ENCODE assay signal across 6 cellular contexts in genomic region chr16:668519-669171, GRCh38. TPM values are rescaled to one million over a fixed set of nuclear protein-coding genes. Genes with fewer than 3 reads are reported as not detected.
A peak's percentile ranks its signal among the peaks of the same experiment; 100 is the strongest.
DNase-seq lines count a peak whose midpoint lies in the region; ATAC-seq and TF ChIP-seq lines count a peak whose summit lies in the region.

No MANE protein-coding gene starts in this region.

- no peaks in the 10 kb centered on the region for H3K27me3 ChIP-seq in ectodermal cell (ENCODE audit: control insufficient read depth, insufficient read depth, low read length, poor library complexity, severe bottlenecking)

- no peaks in the 10 kb centered on the region for H3K9me3 ChIP-seq in ectodermal cell (ENCODE audit: control insufficient read depth, low read length)

- no peak for ATAC-seq in GM19452 (IDR thresholded peaks at IDR 0.05; ENCODE audit: unreplicated experiment)

- WGBS in ectodermal cell, 2 experiments = 16 to 17% methylated on average over 50 of the region's 50 CpGs

- H3K4me1 ChIP-seq in ectodermal cell (ENCODE audit: control insufficient read depth, insufficient read depth, low read length) = peaks cover 5% of the 10 kb centered on the region

- H3K36me3 ChIP-seq in ectodermal cell (ENCODE audit: control insufficient read depth, insufficient read depth, low read length) = peaks cover 34% of the 10 kb centered on the region

- peak overlapping the region; percentile 98 for H3K4me3 ChIP-seq in ectodermal cell (ENCODE audit: insufficient read depth, low read depth, low read length)
- H3K4me3 ChIP-seq in retinal pigment epithelial cell (ENCODE audit: low read length) = peak overlapping the region; percentile 82

- DNase-seq in activated effector memory CD4-positive, alpha-beta T cell treated with anti-CD3 and anti-CD28 coated beads, Interleukin-2, amount 50 U/mL, for 16 hours = peak; percentile 72
- DNase-seq in activated effector memory CD4-positive, alpha-beta T cell treated with Interleukin-2 at 50 U/mL for 16 hours = no peak
- no peak for DNase-seq in retinal pigment epithelial cell (ENCODE audit: low read depth)
- no peak for DNase-seq in DMS153 treated with DMSO at 0.1 percent for 48 hours (lab: John Stamatoyannopoulos, UW; ENCODE audit: unreplicated experiment)

- no peak for TF ChIP-seq CTCF in retinal pigment epithelial cell (conservative IDR thresholded peaks at IDR 0.05; ENCODE audit: low read depth, low read length)

- H3K27ac ChIP-seq in ectodermal cell (ENCODE audit: insufficient read depth, low read depth, low read length, poor library complexity, severe bottlenecking) = no peak overlapping the region

RNA-seq across cellular contexts. Expression of gene RHOT2, which starts 0.7 kb away (rescaled TPM):
- 131 TPM for polyA plus RNA-seq in ectodermal cell (2013, experiment 1 of 4)
- polyA plus RNA-seq in ectodermal cell (2013, experiment 2 of 4) = 108 TPM
- 106 TPM for polyA plus RNA-seq in ectodermal cell (2013, experiment 3 of 4)
- 113 TPM for polyA plus RNA-seq in ectodermal cell (2013, experiment 4 of 4)

RNA-seq across cellular contexts. Expression of gene RHBDL1, which starts 6.8 kb away (rescaled TPM):
- polyA plus RNA-seq in ectodermal cell (2013, experiment 1 of 4) = 4.9 TPM
- polyA plus RNA-seq in ectodermal cell (2013, experiment 2 of 4) = 4.2 TPM
- polyA plus RNA-seq in ectodermal cell (2013, experiment 3 of 4) = 3.8 TPM
- polyA plus RNA-seq in ectodermal cell (2013, experiment 4 of 4) = 3.7 TPM

RNA-seq across cellular contexts. Expression of gene STUB1, which starts 11.6 kb away (rescaled TPM):
- 93.5 TPM for polyA plus RNA-seq in ectodermal cell (2013, experiment 1 of 4)
- polyA plus RNA-seq in ectodermal cell (2013, experiment 2 of 4) = 106 TPM
- 72.4 TPM for polyA plus RNA-seq in ectodermal cell (2013, experiment 3 of 4)
- 69.4 TPM for polyA plus RNA-seq in ectodermal cell (2013, experiment 4 of 4)

RNA-seq across cellular contexts. Expression of gene JMJD8, which starts 15.5 kb away (rescaled TPM):
- 52.8 TPM for polyA plus RNA-seq in ectodermal cell (2013, experiment 1 of 4)
- 54.7 TPM for polyA plus RNA-seq in ectodermal cell (2013, experiment 2 of 4)
- polyA plus RNA-seq in ectodermal cell (2013, experiment 3 of 4) = 44.3 TPM
- polyA plus RNA-seq in ectodermal cell (2013, experiment 4 of 4) = 45.9 TPM

RNA-seq across cellular contexts. Expression of gene WDR90, which starts 19.5 kb away (rescaled TPM):
- polyA plus RNA-seq in ectodermal cell (2013, experiment 1 of 4) = 65.7 TPM
- 67.4 TPM for polyA plus RNA-seq in ectodermal cell (2013, experiment 2 of 4)
- polyA plus RNA-seq in ectodermal cell (2013, experiment 3 of 4) = 42.8 TPM
- 52.4 TPM for polyA plus RNA-seq in ectodermal cell (2013, experiment 4 of 4)
